Comparison of ENCODE assay signal across 14 cellular contexts in the genomic region with DNA sequence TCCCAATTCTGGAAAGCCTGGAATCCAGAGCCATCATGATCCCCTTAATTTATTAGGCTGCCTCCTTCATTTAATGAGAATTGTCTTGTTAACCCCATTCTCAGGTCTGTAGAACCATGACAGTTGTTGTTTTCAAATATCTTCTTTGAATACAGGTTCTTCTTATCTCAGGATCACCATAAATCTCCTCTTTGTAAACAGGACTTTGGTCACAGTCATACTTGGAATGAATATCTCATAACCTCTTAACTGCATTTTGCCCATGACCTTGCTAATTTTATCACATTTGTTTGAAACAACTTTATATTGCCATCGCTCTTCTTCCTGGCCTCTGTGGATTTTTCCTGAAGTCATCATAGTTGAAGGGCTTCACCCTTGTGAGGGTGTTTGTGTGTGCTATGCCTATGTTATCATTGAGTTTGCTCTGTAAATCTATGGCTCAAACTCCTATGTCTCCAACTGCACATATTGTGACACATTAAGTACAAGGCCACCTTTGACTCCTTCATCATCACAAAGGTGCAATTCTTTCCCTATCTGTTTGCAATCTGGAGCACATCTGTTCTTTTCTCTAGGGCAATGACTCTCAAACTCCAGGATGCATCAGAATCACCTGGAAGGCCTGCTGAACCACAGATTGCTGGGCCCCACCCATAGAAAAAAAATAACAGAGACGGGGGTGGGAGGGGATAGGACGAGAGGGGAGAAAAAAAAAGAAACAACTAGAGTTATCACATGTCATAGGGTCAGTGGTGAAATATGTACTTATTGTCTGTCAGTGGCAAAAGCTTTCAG. TPM values are rescaled to one million over a fixed set of nuclear protein-coding genes. Genes with fewer than 3 reads are reported as not detected.
A peak's percentile ranks its signal among the peaks of the same experiment; 100 is the strongest.
DNase-seq lines count a peak whose midpoint lies in the region; ATAC-seq and TF ChIP-seq lines count a peak whose summit lies in the region.
"Had no signal": no experiment of that assay in that cellular context is flagged by ENCODE, and none has a peak within 500 bp of the region (broad histone marks: within the 10 kb centered on the region; RNA-seq: fewer than 3 reads in every experiment).

No MANE protein-coding gene starts in this region.

- H3K36me3 Mint-ChIP-seq in Caco-2 (ENCODE audit: insufficient read depth, unreplicated experiment), result peaks cover 29% of the 10 kb centered on the region
- H3K36me3 Mint-ChIP-seq in stimulated activated memory B cell treated with anti-CD40 and anti-IgM and Interleukin-4, amounts not matched to agents 10 μg/mL and 1 μg/mL and 100 μg/mL, for 72 hours, result no peaks in the 10 kb centered on the region
- H3K36me3 Mint-ChIP-seq: CD4-positive, alpha-beta memory T cell had no signal

- TF ChIP-seq POLR2A in Peyer's patch (IDR thresholded peaks at IDR 0.05), result no peak

- H3K36me3 ChIP-seq in Caco-2 (ENCODE audit: control insufficient read depth, insufficient read depth, low read length) (no peaks in the 10 kb centered on the region), Peyer's patch (no peaks in the 10 kb centered on the region), hepatocyte (replicated peaks; ENCODE audit: insufficient read depth, low read depth) (no peaks in the 10 kb centered on the region), PC-3 (ENCODE audit: low read depth, low read length) (no peaks in the 10 kb centered on the region)

- H4K20me1 ChIP-seq in hepatocyte (ENCODE audit: insufficient read depth, poor library complexity, severe bottlenecking), result no peaks in the 10 kb centered on the region
- H4K20me1 ChIP-seq in PC-3 (ENCODE audit: low read length), result no peaks in the 10 kb centered on the region

- 72% methylated on average over 3 of the region's 3 CpGs for WGBS in hepatocyte (ENCODE audit: low lambda C conversion rate, missing lambda C conversion rate)

- H3K4me1 ChIP-seq in Caco-2, result peaks cover 61% of the 10 kb centered on the region
- peaks cover 0 to 14% (median 0%) of the 10 kb centered on the region in 4 donors for H3K4me1 ChIP-seq in Peyer's patch
- peaks cover 30% of the 10 kb centered on the region for H3K4me1 ChIP-seq in hepatocyte (ENCODE audit: insufficient read depth)
- H3K4me1 ChIP-seq in PC-3 (ENCODE audit: insufficient read depth, low read length), result no peaks in the 10 kb centered on the region

- H3K27ac ChIP-seq in Peyer's patch, result peak overlapping the region in 3 of 4 donors; percentile 59 to 87 (median 79)
- H3K27ac ChIP-seq in hepatocyte, result peak overlapping the region; percentile 81
- no peak overlapping the region for H3K27ac ChIP-seq in PC-3 (ENCODE audit: low read length)
- H3K27ac ChIP-seq: C4-2B had no signal

- intact Hi-C loops in Caco-2 (cut with micrococcal nuclease; ENCODE audit: unreplicated experiment) (loop anchor here (1.0 to 2.0 kb wide), 2 partner anchors 56 to 129 kb away; no protein-coding TSS in a partner anchor), PC-3 (cut with micrococcal nuclease) (no loop called here)

- TF ChIP-seq CTCF in Caco-2 (IDR thresholded peaks at IDR 0.05; ENCODE audit: insufficient read depth in 1 of 2, low read depth in 1 of 2, low read length in 1 of 2, severe bottlenecking in 1 of 2, unreplicated experiment in 1 of 2), result no peak
- no peak for TF ChIP-seq CTCF in Peyer's patch (IDR thresholded peaks at IDR 0.05)
- TF ChIP-seq CTCF in hepatocyte (IDR thresholded peaks at IDR 0.05; ENCODE audit: poor library complexity), result no peak
- TF ChIP-seq CTCF in PC-3 (conservative IDR thresholded peaks at IDR 0.05; ENCODE audit: low read depth, low read length), result no peak

- H3F3A ChIP-seq in PC-3 (ENCODE audit: low read length, unreplicated experiment), result no peaks in the 10 kb centered on the region

- DNase-seq in Caco-2, result peak; percentile 74 to 78
- DNase-seq in Peyer's patch, result peak in 1 of 3 donors; percentile 59
- peak; percentile 33 for DNase-seq in hepatocyte (ENCODE audit: low spot score)
- DNase-seq in PC-3, result no peak
- DNase-seq: CD4-positive, alpha-beta memory T cell; COR-L47; GOT3; H9 had no signal

- H3K9me2 ChIP-seq in hepatocyte (replicated peaks; ENCODE audit: insufficient read depth) (no peaks in the 10 kb centered on the region), PC-3 (replicated peaks; ENCODE audit: low read length) (no peaks in the 10 kb centered on the region)

- H3K4me3 Mint-ChIP-seq in Caco-2 (ENCODE audit: unreplicated experiment), result peak overlapping the region; percentile 31
- H3K4me3 Mint-ChIP-seq in stimulated activated memory B cell treated with anti-CD40 and anti-IgM and Interleukin-4, amounts not matched to agents 10 μg/mL and 1 μg/mL and 100 μg/mL, for 72 hours, result no peak overlapping the region
- H3K4me3 Mint-ChIP-seq: CD4-positive, alpha-beta memory T cell; H9 had no signal

- peaks cover 29% of the 10 kb centered on the region for H3K9me3 Mint-ChIP-seq in Caco-2 (ENCODE audit: unreplicated experiment)
- H3K9me3 Mint-ChIP-seq in stimulated activated memory B cell treated with anti-CD40 and anti-IgM and Interleukin-4, amounts not matched to agents 10 μg/mL and 1 μg/mL and 100 μg/mL, for 72 hours, result no peaks in the 10 kb centered on the region

- CTCF ChIA-PET in Caco-2 (lab: Charles Lee), result no interaction called here
- CTCF ChIA-PET in PC-3 (lab: Charles Lee), result no interaction called here

- H2AFZ ChIP-seq in hepatocyte, result no peak overlapping the region
- H2AFZ ChIP-seq in PC-3 (ENCODE audit: low read length), result no peak overlapping the region

- H3K27me3 Mint-ChIP-seq in Caco-2 (ENCODE audit: insufficient read depth, unreplicated experiment), result no peaks in the 10 kb centered on the region
- H3K27me3 Mint-ChIP-seq in stimulated activated memory B cell treated with anti-CD40 and anti-IgM and Interleukin-4, amounts not matched to agents 10 μg/mL and 1 μg/mL and 100 μg/mL, for 72 hours, result no peaks in the 10 kb centered on the region
- H3K27me3 Mint-ChIP-seq: B cell had no signal

- H3K9me3 ChIP-seq in Caco-2 (peaks cover 12% of the 10 kb centered on the region), Peyer's patch (no peaks in the 10 kb centered on the region), hepatocyte (ENCODE audit: low read depth) (no peaks in the 10 kb centered on the region), PC-3 (ENCODE audit: low read length) (no peaks in the 10 kb centered on the region)

- no TSS peak for BruUV-seq in Caco-2 (replicated peaks; lab: Mats Ljungman, UMichigan)
- BruUV-seq in PC-3 (replicated peaks; lab: Mats Ljungman, UMichigan), result no TSS peak

- POLR2A ChIA-PET in Caco-2 (lab: Charles Lee) (no interaction called here), PC-3 (lab: Charles Lee; ENCODE audit: unreplicated experiment) (no interaction called here)

- H3K4me2 ChIP-seq in hepatocyte (no peak overlapping the region), PC-3 (ENCODE audit: low read length) (no peak overlapping the region)

- H3K4me3 ChIP-seq in Caco-2 (ENCODE audit: low read depth, low read length) (no peak overlapping the region), Peyer's patch (peak overlapping the region in 1 of 4 donors; percentile 32), hepatocyte (no peak overlapping the region), PC-3 (ENCODE audit: low read length) (no peak overlapping the region)

- ATAC-seq in stimulated activated memory B cell treated with anti-CD40 and anti-IgM and Interleukin-4, amounts not matched to agents 10 μg/mL and 1 μg/mL and 100 μg/mL, for 72 hours, result no peak
- ATAC-seq in GM18517 (IDR thresholded peaks at IDR 0.05; ENCODE audit: unreplicated experiment) (no peak), PC-3 (no peak), GM21576 (IDR thresholded peaks at IDR 0.05; ENCODE audit: unreplicated experiment) (no peak)

- H3K4me1 Mint-ChIP-seq in Caco-2 (ENCODE audit: low read depth, unreplicated experiment), result peaks cover 51% of the 10 kb centered on the region
- H3K4me1 Mint-ChIP-seq in stimulated activated memory B cell treated with anti-CD40 and anti-IgM and Interleukin-4, amounts not matched to agents 10 μg/mL and 1 μg/mL and 100 μg/mL, for 72 hours, result peaks cover 34% of the 10 kb centered on the region

- no peaks in the 10 kb centered on the region for H3K27me3 ChIP-seq in Caco-2 (replicated peaks; ENCODE audit: control insufficient read depth, insufficient read depth, low read length)
- H3K27me3 ChIP-seq in Peyer's patch, result no peaks in the 10 kb centered on the region
- H3K27me3 ChIP-seq in hepatocyte, result no peaks in the 10 kb centered on the region
- H3K27me3 ChIP-seq in PC-3 (ENCODE audit: low read length), result peaks cover 39% of the 10 kb centered on the region

- no peak overlapping the region for H3K9ac ChIP-seq in PC-3 (ENCODE audit: low read length)

- H3K79me2 ChIP-seq in hepatocyte, result no peaks in the 10 kb centered on the region
- H3K79me2 ChIP-seq in PC-3 (ENCODE audit: low read length), result no peaks in the 10 kb centered on the region

- peak overlapping the region; percentile 40 for H3K27ac Mint-ChIP-seq in Caco-2 (ENCODE audit: unreplicated experiment)
- H3K27ac Mint-ChIP-seq in stimulated activated memory B cell treated with anti-CD40 and anti-IgM and Interleukin-4, amounts not matched to agents 10 μg/mL and 1 μg/mL and 100 μg/mL, for 72 hours, result peak overlapping the region; percentile 1
- H3K27ac Mint-ChIP-seq: CD4-positive, alpha-beta memory T cell; H9 had no signal

RNA-seq across cellular contexts. Expression of a gene that starts 54.1 kb away (rescaled TPM):
- total RNA-seq in Caco-2 (2022) (not detected in 2 replicates), Peyer's patch (10 to 100 TPM in 1 of 4 donors, 1 to 10 TPM in 2, under 1 TPM in 1; 0.53 to 19.0 (median 3.8) TPM), hepatocyte (not detected in 2 replicates), PC-3 (2014; rRNA removed) (not detected in 2 replicates)
- not detected in 2 replicates for polyA plus RNA-seq in hepatocyte
- total RNA-seq: CD4-positive, alpha-beta memory T cell; HT1080 had no signal
